Comparison of ENCODE assay signal across 10 cellular contexts in genomic region chr1:212470059-212470458, GRCh38. TPM values are rescaled to one million over a fixed set of nuclear protein-coding genes. Genes with fewer than 3 reads are reported as not detected.
DNase-seq lines count a peak whose midpoint lies in the region; ATAC-seq and TF ChIP-seq lines count a peak whose summit lies in the region.
"Had no signal": no experiment of that assay in that cellular context is flagged by ENCODE, and none has a peak within 500 bp of the region (broad histone marks: within the 10 kb centered on the region; RNA-seq: fewer than 3 reads in every experiment).

No MANE protein-coding gene starts in this region.

- 25 to 48% methylated on average over 15 of the region's 15 CpGs for WGBS in esophagus, 2 donors

- no peak for DNase-seq in activated naive CD4-positive, alpha-beta T cell treated with Interleukin-2 at 50 U/mL for 16 hours
- peak in 1 of 2 donors; percentile 97 for DNase-seq in vagina (ENCODE audit: extremely low spot score in 2 of 2)
- DNase-seq in T-helper 2 cell treated with Interferon-gamma antibody and Interleukin-4, amounts not matched to agents 5 μg/mL and 100 μg/mL, for 36 hours (ENCODE audit: low spot score) = no peak
- no peak for DNase-seq in activated naive CD4-positive, alpha-beta T cell treated with anti-CD3 and anti-CD28 coated beads for 36 hours
- DNase-seq: activated CD4-positive, alpha-beta T cell treated with anti-CD3 and anti-CD28 coated beads for 4 hours had no signal

- H3K27ac Mint-ChIP-seq in activated naive CD4-positive, alpha-beta T cell treated with anti-CD3 and anti-CD28 coated beads, Interleukin-2, amount 50 U/mL, for 24 hours = peak overlapping the region; percentile 87
- no peak overlapping the region for H3K27ac Mint-ChIP-seq in T-helper 2 cell treated with Interferon-gamma antibody and Interleukin-4, amounts not matched to agents 5 μg/mL and 100 μg/mL, for 36 hours
- H3K27ac Mint-ChIP-seq in activated naive CD4-positive, alpha-beta T cell treated with anti-CD3 and anti-CD28 coated beads for 36 hours = no peak overlapping the region

- no peaks in the 10 kb centered on the region for H3K36me3 Mint-ChIP-seq in activated naive CD4-positive, alpha-beta T cell treated with anti-CD3 and anti-CD28 coated beads, Interleukin-2, amount 50 U/mL, for 24 hours
- no peaks in the 10 kb centered on the region for H3K36me3 Mint-ChIP-seq in T-helper 2 cell treated with Interferon-gamma antibody and Interleukin-4, amounts not matched to agents 5 μg/mL and 100 μg/mL, for 36 hours (ENCODE audit: low read depth)
- no peaks in the 10 kb centered on the region for H3K36me3 Mint-ChIP-seq in activated naive CD4-positive, alpha-beta T cell treated with anti-CD3 and anti-CD28 coated beads for 36 hours (ENCODE audit: low read depth)

- TF ChIP-seq CTCF in vagina (IDR thresholded peaks at IDR 0.05) = no peak

- H3K9me3 ChIP-seq in esophagus (ENCODE audit: control insufficient read depth in 2 of 2, insufficient read depth in 1 of 2, low read depth in 1 of 2, low read length in 1 of 2) (no peaks in the 10 kb centered on the region), mucosa of stomach (ENCODE audit: control insufficient read depth, low read length) (no peaks in the 10 kb centered on the region), vagina (no peaks in the 10 kb centered on the region)

- CTCF ChIA-PET in activated naive CD4-positive, alpha-beta T cell treated with anti-CD3 and anti-CD28 coated beads for 36 hours (lab: Charles Lee) = interaction anchor here (1.6 to 12.3 kb wide), 2 partner anchors 9 to 13 kb away, joined by 5 to 72 read pairs; no protein-coding TSS in a partner anchor

- H3K9me3 Mint-ChIP-seq in activated naive CD4-positive, alpha-beta T cell treated with anti-CD3 and anti-CD28 coated beads, Interleukin-2, amount 50 U/mL, for 24 hours = no peaks in the 10 kb centered on the region
- H3K9me3 Mint-ChIP-seq in T-helper 2 cell treated with Interferon-gamma antibody and Interleukin-4, amounts not matched to agents 5 μg/mL and 100 μg/mL, for 36 hours = no peaks in the 10 kb centered on the region
- H3K9me3 Mint-ChIP-seq in activated naive CD4-positive, alpha-beta T cell treated with anti-CD3 and anti-CD28 coated beads for 36 hours = no peaks in the 10 kb centered on the region

- H3K36me3 ChIP-seq in esophagus (ENCODE audit: control insufficient read depth in 2 of 2, insufficient read depth in 2 of 2, low read length in 1 of 2) (no peaks in the 10 kb centered on the region), mucosa of stomach (ENCODE audit: control insufficient read depth, insufficient read depth, low read length) (no peaks in the 10 kb centered on the region), vagina (no peaks in the 10 kb centered on the region)

- H3K9ac ChIP-seq in mucosa of stomach (ENCODE audit: low read length) = peak overlapping the region; percentile 34

- ATAC-seq in HG03159 (IDR thresholded peaks at IDR 0.05; ENCODE audit: unreplicated experiment) = no peak

- no peak overlapping the region for H3K4me3 ChIP-seq in esophagus (ENCODE audit: low read depth in 1 of 2, low read length in 2 of 2)
- no peak overlapping the region for H3K4me3 ChIP-seq in mucosa of stomach (ENCODE audit: low read length)
- H3K4me3 ChIP-seq in vagina = no peak overlapping the region

- H3K4me3 Mint-ChIP-seq in activated naive CD4-positive, alpha-beta T cell treated with anti-CD3 and anti-CD28 coated beads, Interleukin-2, amount 50 U/mL, for 24 hours = no peak overlapping the region
- H3K4me3 Mint-ChIP-seq in T-helper 2 cell treated with Interferon-gamma antibody and Interleukin-4, amounts not matched to agents 5 μg/mL and 100 μg/mL, for 36 hours = no peak overlapping the region
- H3K4me3 Mint-ChIP-seq in activated naive CD4-positive, alpha-beta T cell treated with anti-CD3 and anti-CD28 coated beads for 36 hours = no peak overlapping the region

- H3K27me3 ChIP-seq in esophagus (ENCODE audit: control insufficient read depth in 1 of 2, insufficient read depth in 2 of 2, low read length in 2 of 2) (no peaks in the 10 kb centered on the region), mucosa of stomach (ENCODE audit: control insufficient read depth, insufficient read depth, low read length) (no peaks in the 10 kb centered on the region), vagina (no peaks in the 10 kb centered on the region)

- H3K27ac ChIP-seq in esophagus (ENCODE audit: low read depth in 2 of 2, low read length in 1 of 2) = peak overlapping the region; percentile 80 to 89
- peak overlapping the region; percentile 75 for H3K27ac ChIP-seq in vagina
- H3K27ac ChIP-seq: C4-2B had no signal

- intact Hi-C loops in vagina (cut with DNase I) = loop anchor here (10.0 kb wide), 2 partner anchors 135 to 315 kb away; partner anchors contain the start of gene ATF3
- intact Hi-C loops in activated naive CD4-positive, alpha-beta T cell treated with anti-CD3 and anti-CD28 coated beads for 36 hours (cut with micrococcal nuclease) = no loop called here

- H3K4me1 ChIP-seq in esophagus (ENCODE audit: control insufficient read depth in 2 of 2, insufficient read depth in 2 of 2, low read length in 1 of 2) (peaks cover 0 to 4% of the 10 kb centered on the region in 2 donors), mucosa of stomach (ENCODE audit: control insufficient read depth, insufficient read depth, low read length) (peaks cover 19% of the 10 kb centered on the region), vagina (peaks cover 29% of the 10 kb centered on the region)

- no peaks in the 10 kb centered on the region for H3K27me3 Mint-ChIP-seq in activated naive CD4-positive, alpha-beta T cell treated with anti-CD3 and anti-CD28 coated beads, Interleukin-2, amount 50 U/mL, for 24 hours
- peaks cover 3% of the 10 kb centered on the region for H3K27me3 Mint-ChIP-seq in T-helper 2 cell treated with Interferon-gamma antibody and Interleukin-4, amounts not matched to agents 5 μg/mL and 100 μg/mL, for 36 hours (ENCODE audit: low read depth)
- no peaks in the 10 kb centered on the region for H3K27me3 Mint-ChIP-seq in activated naive CD4-positive, alpha-beta T cell treated with anti-CD3 and anti-CD28 coated beads for 36 hours (ENCODE audit: low read depth)

- TF ChIP-seq POLR2A in vagina (IDR thresholded peaks at IDR 0.05) = peak in 1 of 2 donors; percentile 1

- no peaks in the 10 kb centered on the region for H3K4me1 Mint-ChIP-seq in activated naive CD4-positive, alpha-beta T cell treated with anti-CD3 and anti-CD28 coated beads, Interleukin-2, amount 50 U/mL, for 24 hours
- H3K4me1 Mint-ChIP-seq in T-helper 2 cell treated with Interferon-gamma antibody and Interleukin-4, amounts not matched to agents 5 μg/mL and 100 μg/mL, for 36 hours (ENCODE audit: low read depth) = peaks cover 6% of the 10 kb centered on the region
- no peaks in the 10 kb centered on the region for H3K4me1 Mint-ChIP-seq in activated naive CD4-positive, alpha-beta T cell treated with anti-CD3 and anti-CD28 coated beads for 36 hours (ENCODE audit: low read depth)

RNA-seq across cellular contexts. Expression of gene NENF, which starts 37.3 kb away (rescaled TPM):
- 10 to 100 TPM; 38.5 to 39.9 TPM for polyA plus RNA-seq in esophagus
- total RNA-seq in vagina = 110 TPM
- total RNA-seq in activated naive CD4-positive, alpha-beta T cell treated with anti-CD3 and anti-CD28 coated beads for 36 hours = 10 to 100 TPM; 27.0 to 30.9 TPM

RNA-seq across cellular contexts. Expression of gene PACC1, which starts 55.4 kb away (rescaled TPM):
- polyA plus RNA-seq in esophagus = 1 to 10 TPM; 3.6 to 4.1 TPM
- 6.1 TPM for total RNA-seq in vagina
- total RNA-seq in activated naive CD4-positive, alpha-beta T cell treated with anti-CD3 and anti-CD28 coated beads for 36 hours = 10 to 100 TPM in 1 of 2 experiments, 1 to 10 TPM in 1; 9.5 to 10.2 TPM
